Comparison of ENCODE assay signal across 8 cellular contexts in genomic region chr3:11582123-11582968, GRCh38.
DNase-seq lines count a peak whose midpoint lies in the region; ATAC-seq and TF ChIP-seq lines count a peak whose summit lies in the region.

No MANE protein-coding gene starts in this region.

- no peaks in the 10 kb centered on the region for H3K27me3 ChIP-seq in skeletal muscle tissue (ENCODE audit: control insufficient read depth in 3 of 3, insufficient read depth in 3 of 3, low read length in 3 of 3)

- no peak for DNase-seq in activated T-cell treated with anti-CD3 and anti-CD28 coated beads, Interleukin-2, amount 50 U/mL, for 24 hours
- no peak for DNase-seq in activated T-cell treated with anti-CD3 and anti-CD28 coated beads for 4 hours
- peak; percentile 73 for DNase-seq in NCI-H226
- peak; percentile 60 to 72 for DNase-seq in T47D (ENCODE audit: low read depth in 1 of 2, low spot score in 1 of 2)
- no peak for DNase-seq in immature natural killer cell
- DNase-seq in GM20000 (ENCODE audit: low spot score), result no peak

- H3K27ac ChIP-seq in skeletal muscle tissue (ENCODE audit: low read depth, low read length), result peak overlapping the region; percentile 66

- H3K4me1 Mint-ChIP-seq in activated T-cell treated with anti-CD3 and anti-CD28 coated beads, Interleukin-2, amount 50 U/mL, for 24 hours (ENCODE audit: low read depth), result peaks cover 68% of the 10 kb centered on the region
- H3K4me1 Mint-ChIP-seq in immature natural killer cell, result peaks cover 68 to 88% of the 10 kb centered on the region in 2 donors

- no peaks in the 10 kb centered on the region for H3K36me3 ChIP-seq in skeletal muscle tissue (ENCODE audit: control insufficient read depth in 3 of 3, insufficient read depth in 3 of 3, low read length in 3 of 3)

- H3K27ac Mint-ChIP-seq in activated T-cell treated with anti-CD3 and anti-CD28 coated beads, Interleukin-2, amount 50 U/mL, for 24 hours, result peak overlapping the region; percentile 41
- H3K27ac Mint-ChIP-seq in immature natural killer cell, result peak overlapping the region in 3 of 6 donors; percentile 38 to 66 (median 53)

- H3K4me3 ChIP-seq in skeletal muscle tissue (ENCODE audit: low read length in 3 of 3), result peak overlapping the region; percentile 49 to 77 (median 58)

- in situ Hi-C loops in T47D (cut with HindIII; ENCODE audit: low pct_unique_long_range_greater_than_20kb, low sequenced_read_pairs), result no loop called here

- peak overlapping the region; percentile 42 to 80 (median 50) for H3K9ac ChIP-seq in skeletal muscle tissue (ENCODE audit: low read depth in 1 of 3, low read length in 3 of 3)

- peaks cover 29 to 46% (median 39%) of the 10 kb centered on the region in 3 donors for H3K4me1 ChIP-seq in skeletal muscle tissue (ENCODE audit: control insufficient read depth in 3 of 3, insufficient read depth in 3 of 3, low read length in 3 of 3)

- TF ChIP-seq CTCF in GM20000 (IDR thresholded peaks at IDR 0.05; ENCODE audit: extremely low read depth, missing control alignments), result no peak

- H3K4me3 Mint-ChIP-seq in activated T-cell treated with anti-CD3 and anti-CD28 coated beads, Interleukin-2, amount 50 U/mL, for 24 hours, result peak overlapping the region; percentile 56
- H3K4me3 Mint-ChIP-seq in immature natural killer cell, result peak overlapping the region in 3 of 5 donors; percentile 18 to 53 (median 51)

- ATAC-seq in activated CD4-positive, CD25-positive, alpha-beta regulatory T cell treated with anti-CD3 and anti-CD28 coated beads, Interleukin-2, amount 50 U/mL, for 24 hours, result no peak

- H3K36me3 Mint-ChIP-seq in activated T-cell treated with anti-CD3 and anti-CD28 coated beads, Interleukin-2, amount 50 U/mL, for 24 hours (ENCODE audit: low read depth), result peaks cover 16% of the 10 kb centered on the region
- H3K36me3 Mint-ChIP-seq in immature natural killer cell, result peaks cover 0 to 4% (median 0%) of the 10 kb centered on the region in 3 donors

- no peaks in the 10 kb centered on the region for H3K9me3 Mint-ChIP-seq in activated T-cell treated with anti-CD3 and anti-CD28 coated beads, Interleukin-2, amount 50 U/mL, for 24 hours
- no peaks in the 10 kb centered on the region for H3K9me3 Mint-ChIP-seq in immature natural killer cell

- no peaks in the 10 kb centered on the region for H3K27me3 Mint-ChIP-seq in activated T-cell treated with anti-CD3 and anti-CD28 coated beads, Interleukin-2, amount 50 U/mL, for 24 hours
- peaks cover 0 to 2% (median 0%) of the 10 kb centered on the region in 3 donors for H3K27me3 Mint-ChIP-seq in immature natural killer cell (ENCODE audit: low read depth in 3 of 3)

- no peaks in the 10 kb centered on the region for H3K9me3 ChIP-seq in skeletal muscle tissue (ENCODE audit: control insufficient read depth in 3 of 3, low read length in 3 of 3)

Comparison
In these comparisons a context has a peak if more than half of its experiments do, and no peak if none do; other contexts are left out.
1. DNase-seq: peak in NCI-H226 (single experiment) and T47D (2 of 2); none in activated T-cell treated with anti-CD3 and anti-CD28 coated beads, Interleukin-2, amount 50 U/mL, for 24 hours (single experiment), activated T-cell treated with anti-CD3 and anti-CD28 coated beads for 4 hours (single experiment), immature natural killer cell (0 of 3) and GM20000 (single experiment).